In the genomic region with DNA sequence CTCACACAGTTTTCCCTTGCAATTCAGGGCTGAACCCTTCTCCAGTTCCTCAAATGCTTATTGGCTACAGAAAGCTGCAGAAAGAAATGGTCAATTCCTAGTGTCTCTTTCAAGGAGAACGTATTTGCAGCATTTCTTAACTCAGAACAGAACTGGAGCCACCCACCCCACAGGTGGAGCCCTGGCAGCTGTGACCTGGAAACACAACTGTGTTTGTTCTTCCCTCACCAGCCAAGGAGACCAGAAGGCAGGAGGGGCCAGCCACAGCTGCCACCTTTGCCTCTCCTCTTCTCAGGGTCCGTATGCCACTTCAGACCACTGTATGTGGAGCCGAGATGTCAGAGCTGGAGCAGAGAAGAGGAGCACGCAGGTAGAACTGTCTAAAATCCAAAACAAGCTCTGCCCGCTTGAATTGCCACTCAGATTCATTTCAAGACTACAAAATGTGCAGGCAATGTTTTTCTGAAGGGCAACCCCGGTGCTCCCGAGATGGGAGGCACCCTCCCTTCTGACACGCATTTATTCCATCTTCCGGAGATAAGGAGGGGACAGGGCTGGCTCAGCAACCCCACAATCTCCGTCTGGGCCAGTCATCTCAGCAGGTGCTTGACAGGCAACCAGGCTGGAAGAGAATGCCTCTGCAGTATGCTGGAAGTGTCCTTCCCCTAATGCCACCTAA, we compare ENCODE assay signal across 11 cellular contexts. TPM values are rescaled to one million over a fixed set of nuclear protein-coding genes. Genes with fewer than 3 reads are reported as not detected.
DNase-seq lines count a peak whose midpoint lies in the region; ATAC-seq lines count a peak whose summit lies in the region.
"Had no signal": no experiment of that assay in that cellular context is flagged by ENCODE, and none has a peak within 500 bp of the region (broad histone marks: within the 10 kb centered on the region; RNA-seq: fewer than 3 reads in every experiment).

No MANE protein-coding gene starts in this region.

- POLR2A ChIA-PET in activated CD8-positive, alpha-beta T cell treated with anti-CD3 and anti-CD28 coated beads, Interleukin-2, amount 10 ng/mL, durations not matched to agents 7 days and 5 days (lab: Charles Lee): interaction anchor here (1.9 to 2.0 kb wide), 2 partner anchors 13 to 16 kb away, joined by 6 to 8 read pairs; a partner anchor contains a TSS

- peak; percentile 65 for DNase-seq in activated naive CD4-positive, alpha-beta T cell treated with Interleukin-2 at 50 U/mL for 16 hours
- DNase-seq in activated naive CD4-positive, alpha-beta T cell (lab: John Stamatoyannopoulos, UW): no peak
- DNase-seq in activated CD8-positive, alpha-beta T cell treated with anti-CD3 and anti-CD28 coated beads, Interleukin-2, amount 10 ng/mL, durations not matched to agents 7 days and 5 days: no peak
- peak; percentile 20 for DNase-seq in germinal center (ENCODE audit: low spot score)
- no peak for DNase-seq in stimulated activated naive CD8-positive, alpha-beta T cell treated with anti-CD3 and anti-CD28 coated beads, Interleukin-15, amount 100 ng/mL, for 72 hours
- DNase-seq in T1000 (lab: John Stamatoyannopoulos, UW): no peak
- no peak for DNase-seq in NCI-H1092 treated with DMSO at 0.1 percent for 48 hours (lab: John Stamatoyannopoulos, UW)
- DNase-seq: SHP77 treated with DMSO at 0.1 percent for 48 hours, small intestine had no signal

- no peaks in the 10 kb centered on the region for H3K9me3 Mint-ChIP-seq in activated CD8-positive, alpha-beta T cell treated with anti-CD3 and anti-CD28 coated beads, Interleukin-2, amount 10 ng/mL, durations not matched to agents 7 days and 5 days (ENCODE audit: insufficient read depth)
- no peaks in the 10 kb centered on the region for H3K9me3 Mint-ChIP-seq in stimulated activated naive CD8-positive, alpha-beta T cell treated with anti-CD3 and anti-CD28 coated beads, Interleukin-15, amount 100 ng/mL, for 72 hours

- CTCF ChIA-PET in activated CD8-positive, alpha-beta T cell treated with anti-CD3 and anti-CD28 coated beads, Interleukin-2, amount 10 ng/mL, durations not matched to agents 7 days and 5 days (lab: Charles Lee): interaction anchor here (0.9 to 6.1 kb wide), 5 partner anchors 15 to 100 kb away, joined by 3 to 67 read pairs (median 4); a partner anchor contains a TSS

- no peak for ATAC-seq in activated CD8-positive, alpha-beta T cell treated with anti-CD3 and anti-CD28 coated beads, Interleukin-2, amount 10 ng/mL, durations not matched to agents 7 days and 5 days
- ATAC-seq in stimulated activated naive CD8-positive, alpha-beta T cell treated with anti-CD3 and anti-CD28 coated beads, Interleukin-15, amount 100 ng/mL, for 72 hours: no peak
- ATAC-seq in HG03460 (IDR thresholded peaks at IDR 0.05; ENCODE audit: unreplicated experiment): no peak

- peak overlapping the region; percentile 51 for H3K4me3 Mint-ChIP-seq in activated CD8-positive, alpha-beta T cell treated with anti-CD3 and anti-CD28 coated beads, Interleukin-2, amount 10 ng/mL, durations not matched to agents 7 days and 5 days
- H3K4me3 Mint-ChIP-seq in stimulated activated naive CD8-positive, alpha-beta T cell treated with anti-CD3 and anti-CD28 coated beads, Interleukin-15, amount 100 ng/mL, for 72 hours: peak overlapping the region; percentile 60 to 79

- H3K27me3 Mint-ChIP-seq in activated CD8-positive, alpha-beta T cell treated with anti-CD3 and anti-CD28 coated beads, Interleukin-2, amount 10 ng/mL, durations not matched to agents 7 days and 5 days (ENCODE audit: low read depth): no peaks in the 10 kb centered on the region
- H3K27me3 Mint-ChIP-seq in stimulated activated naive CD8-positive, alpha-beta T cell treated with anti-CD3 and anti-CD28 coated beads, Interleukin-15, amount 100 ng/mL, for 72 hours: no peaks in the 10 kb centered on the region

- peaks cover 97% of the 10 kb centered on the region for H3K4me1 Mint-ChIP-seq in activated CD8-positive, alpha-beta T cell treated with anti-CD3 and anti-CD28 coated beads, Interleukin-2, amount 10 ng/mL, durations not matched to agents 7 days and 5 days (ENCODE audit: low read depth)
- H3K4me1 Mint-ChIP-seq in stimulated activated naive CD8-positive, alpha-beta T cell treated with anti-CD3 and anti-CD28 coated beads, Interleukin-15, amount 100 ng/mL, for 72 hours: peaks cover 100% of the 10 kb centered on the region

- peaks cover 82% of the 10 kb centered on the region for H3K36me3 Mint-ChIP-seq in activated CD8-positive, alpha-beta T cell treated with anti-CD3 and anti-CD28 coated beads, Interleukin-2, amount 10 ng/mL, durations not matched to agents 7 days and 5 days (ENCODE audit: low read depth)

- peak overlapping the region; percentile 86 for H3K27ac Mint-ChIP-seq in activated CD8-positive, alpha-beta T cell treated with anti-CD3 and anti-CD28 coated beads, Interleukin-2, amount 10 ng/mL, durations not matched to agents 7 days and 5 days
- peak overlapping the region; percentile 88 to 96 for H3K27ac Mint-ChIP-seq in stimulated activated naive CD8-positive, alpha-beta T cell treated with anti-CD3 and anti-CD28 coated beads, Interleukin-15, amount 100 ng/mL, for 72 hours

RNA-seq across cellular contexts. Expression of a gene that starts 16.7 kb away (rescaled TPM):
- total RNA-seq in activated CD8-positive, alpha-beta T cell treated with anti-CD3 and anti-CD28 coated beads, Interleukin-2, amount 10 ng/mL, durations not matched to agents 7 days and 5 days: 100 to 1,000 TPM; 243 to 251 TPM
- total RNA-seq: myocyte had no signal

RNA-seq across cellular contexts. Expression of a gene that starts 51.9 kb away (rescaled TPM):
- total RNA-seq in activated CD8-positive, alpha-beta T cell treated with anti-CD3 and anti-CD28 coated beads, Interleukin-2, amount 10 ng/mL, durations not matched to agents 7 days and 5 days: 1 to 10 TPM; 7.3 to 7.7 TPM

Comparison
In these comparisons a context has a peak if more than half of its experiments do, and no peak if none do; other contexts are left out.
1. DNase-seq: peak in activated naive CD4-positive, alpha-beta T cell treated with Interleukin-2 at 50 U/mL for 16 hours (single experiment) and germinal center (single experiment); none in activated naive CD4-positive, alpha-beta T cell (0 of 4), activated CD8-positive, alpha-beta T cell treated with anti-CD3 and anti-CD28 coated beads, Interleukin-2, amount 10 ng/mL, durations not matched to agents 7 days and 5 days (single experiment), stimulated activated naive CD8-positive, alpha-beta T cell treated with anti-CD3 and anti-CD28 coated beads, Interleukin-15, amount 100 ng/mL, for 72 hours (0 of 2), T1000 (single experiment) and NCI-H1092 treated with DMSO at 0.1 percent for 48 hours (single experiment).